In the genomic region with DNA sequence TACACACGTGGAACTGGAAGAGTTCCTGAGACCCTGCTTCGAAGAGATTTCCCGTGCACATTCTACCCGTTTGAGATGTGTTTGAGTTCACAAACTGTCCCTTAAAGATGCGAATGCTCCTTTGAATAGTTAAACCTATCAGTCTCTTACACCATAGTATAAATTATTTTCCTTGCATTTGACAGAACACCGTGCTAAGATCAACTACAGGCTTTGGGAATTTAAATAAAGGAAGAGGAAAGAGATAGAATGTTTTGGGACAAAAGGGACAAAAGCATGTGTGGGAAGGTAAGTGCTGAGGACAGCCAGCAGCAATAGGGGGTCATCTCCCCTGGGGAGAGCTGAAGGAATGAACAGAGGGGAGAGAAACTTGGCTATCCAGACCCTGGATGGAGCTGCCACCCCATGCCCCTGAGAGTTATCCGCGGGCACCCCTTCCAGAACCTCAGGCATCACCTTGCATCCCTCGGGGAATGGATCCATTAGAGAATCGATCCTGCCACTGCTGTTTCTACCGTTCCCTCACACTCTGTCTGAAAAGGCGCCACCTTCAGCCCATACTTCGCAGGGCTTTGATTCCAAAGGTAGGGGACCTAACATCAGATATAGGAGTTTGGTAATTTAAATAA, we compare ENCODE assay signal across 1 cellular context.
TF ChIP-seq lines count a peak whose summit lies in the region.

No MANE protein-coding gene starts in this region.

TF ChIP-seq in GM23338, 12 proteins besides CTCF, POLR2A, EP300 and RAD21 (continued from another document):
- TF ChIP-seq, protein P1, sequence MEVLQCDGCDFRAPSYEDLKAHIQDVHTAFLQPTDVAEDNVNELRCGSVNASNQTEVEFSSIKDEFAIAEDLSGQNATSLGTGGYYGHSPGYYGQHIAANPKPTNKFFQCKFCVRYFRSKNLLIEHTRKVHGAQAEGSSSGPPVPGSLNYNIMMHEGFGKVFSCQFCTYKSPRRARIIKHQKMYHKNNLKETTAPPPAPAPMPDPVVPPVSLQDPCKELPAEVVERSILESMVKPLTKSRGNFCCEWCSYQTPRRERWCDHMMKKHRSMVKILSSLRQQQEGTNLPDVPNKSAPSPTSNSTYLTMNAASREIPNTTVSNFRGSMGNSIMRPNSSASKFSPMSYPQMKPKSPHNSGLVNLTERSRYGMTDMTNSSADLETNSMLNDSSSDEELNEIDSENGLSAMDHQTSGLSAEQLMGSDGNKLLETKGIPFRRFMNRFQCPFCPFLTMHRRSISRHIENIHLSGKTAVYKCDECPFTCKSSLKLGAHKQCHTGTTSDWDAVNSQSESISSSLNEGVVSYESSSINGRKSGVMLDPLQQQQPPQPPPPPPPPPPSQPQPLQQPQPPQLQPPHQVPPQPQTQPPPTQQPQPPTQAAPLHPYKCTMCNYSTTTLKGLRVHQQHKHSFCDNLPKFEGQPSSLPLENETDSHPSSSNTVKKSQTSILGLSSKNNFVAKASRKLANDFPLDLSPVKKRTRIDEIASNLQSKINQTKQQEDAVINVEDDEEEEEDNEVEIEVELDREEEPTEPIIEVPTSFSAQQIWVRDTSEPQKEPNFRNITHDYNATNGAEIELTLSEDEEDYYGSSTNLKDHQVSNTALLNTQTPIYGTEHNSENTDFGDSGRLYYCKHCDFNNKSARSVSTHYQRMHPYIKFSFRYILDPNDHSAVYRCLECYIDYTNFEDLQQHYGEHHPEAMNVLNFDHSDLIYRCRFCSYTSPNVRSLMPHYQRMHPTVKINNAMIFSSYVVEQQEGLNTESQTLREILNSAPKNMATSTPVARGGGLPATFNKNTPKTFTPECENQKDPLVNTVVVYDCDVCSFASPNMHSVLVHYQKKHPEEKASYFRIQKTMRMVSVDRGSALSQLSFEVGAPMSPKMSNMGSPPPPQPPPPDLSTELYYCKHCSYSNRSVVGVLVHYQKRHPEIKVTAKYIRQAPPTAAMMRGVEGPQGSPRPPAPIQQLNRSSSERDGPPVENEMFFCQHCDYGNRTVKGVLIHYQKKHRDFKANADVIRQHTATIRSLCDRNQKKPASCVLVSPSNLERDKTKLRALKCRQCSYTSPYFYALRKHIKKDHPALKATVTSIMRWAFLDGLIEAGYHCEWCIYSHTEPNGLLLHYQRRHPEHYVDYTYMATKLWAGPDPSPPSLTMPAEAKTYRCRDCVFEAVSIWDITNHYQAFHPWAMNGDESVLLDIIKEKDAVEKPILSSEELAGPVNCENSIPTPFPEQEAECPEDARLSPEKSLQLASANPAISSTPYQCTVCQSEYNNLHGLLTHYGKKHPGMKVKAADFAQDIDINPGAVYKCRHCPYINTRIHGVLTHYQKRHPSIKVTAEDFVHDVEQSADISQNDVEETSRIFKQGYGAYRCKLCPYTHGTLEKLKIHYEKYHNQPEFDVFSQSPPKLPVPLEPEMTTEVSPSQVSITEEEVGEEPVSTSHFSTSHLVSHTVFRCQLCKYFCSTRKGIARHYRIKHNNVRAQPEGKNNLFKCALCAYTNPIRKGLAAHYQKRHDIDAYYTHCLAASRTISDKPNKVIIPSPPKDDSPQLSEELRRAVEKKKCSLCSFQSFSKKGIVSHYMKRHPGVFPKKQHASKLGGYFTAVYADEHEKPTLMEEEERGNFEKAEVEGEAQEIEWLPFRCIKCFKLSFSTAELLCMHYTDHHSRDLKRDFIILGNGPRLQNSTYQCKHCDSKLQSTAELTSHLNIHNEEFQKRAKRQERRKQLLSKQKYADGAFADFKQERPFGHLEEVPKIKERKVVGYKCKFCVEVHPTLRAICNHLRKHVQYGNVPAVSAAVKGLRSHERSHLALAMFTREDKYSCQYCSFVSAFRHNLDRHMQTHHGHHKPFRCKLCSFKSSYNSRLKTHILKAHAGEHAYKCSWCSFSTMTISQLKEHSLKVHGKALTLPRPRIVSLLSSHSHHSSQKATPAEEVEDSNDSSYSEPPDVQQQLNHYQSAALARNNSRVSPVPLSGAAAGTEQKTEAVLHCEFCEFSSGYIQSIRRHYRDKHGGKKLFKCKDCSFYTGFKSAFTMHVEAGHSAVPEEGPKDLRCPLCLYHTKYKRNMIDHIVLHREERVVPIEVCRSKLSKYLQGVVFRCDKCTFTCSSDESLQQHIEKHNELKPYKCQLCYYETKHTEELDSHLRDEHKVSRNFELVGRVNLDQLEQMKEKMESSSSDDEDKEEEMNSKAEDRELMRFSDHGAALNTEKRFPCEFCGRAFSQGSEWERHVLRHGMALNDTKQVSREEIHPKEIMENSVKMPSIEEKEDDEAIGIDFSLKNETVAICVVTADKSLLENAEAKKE (CRISPR knock-in tag; IDR thresholded peaks at IDR 0.05) = no peak
- TF ChIP-seq NANOG (IDR thresholded peaks at IDR 0.05; ENCODE audit: borderline replicate concordance) (no peak), POLR2AphosphoS5 (IDR thresholded peaks at IDR 0.05; ENCODE audit: low read depth) (no peak)
